ENCODE assay signal across 28 cellular contexts in genomic region chr17:1173456-1174370, GRCh38. TPM values are rescaled to one million over a fixed set of nuclear protein-coding genes. Genes with fewer than 3 reads are reported as not detected.
A peak's percentile ranks its signal among the peaks of the same experiment; 100 is the strongest.
DNase-seq lines count a peak whose midpoint lies in the region; ATAC-seq and TF ChIP-seq lines count a peak whose summit lies in the region.
"Had no signal": no experiment of that assay in that cellular context is flagged by ENCODE, and none has a peak within 500 bp of the region (broad histone marks: within the 10 kb centered on the region; RNA-seq: fewer than 3 reads in every experiment).

No MANE protein-coding gene starts in this region.

- H3K27me3 Mint-ChIP-seq in nephron (ENCODE audit: low read depth): peaks cover 22% of the 10 kb centered on the region
- H3K27me3 Mint-ChIP-seq in CD8-positive, alpha-beta memory T cell: no peaks in the 10 kb centered on the region

- H3K4me3 ChIP-seq in gastroesophageal sphincter (no peak overlapping the region), uterus (no peak overlapping the region)
- no peak overlapping the region for H3K4me3 ChIP-seq in CD8-positive, alpha-beta memory T cell (ENCODE audit: low read length)
- H3K4me3 ChIP-seq: colonic mucosa, GM12878, left lung, Peyer's patch, prostate gland, SJSA1, tibial artery had no signal

- peaks cover 54% of the 10 kb centered on the region for H3K4me1 Mint-ChIP-seq in nephron
- peaks cover 10 to 36% (median 11%) of the 10 kb centered on the region in 3 donors for H3K4me1 Mint-ChIP-seq in CD8-positive, alpha-beta memory T cell

- no peaks in the 10 kb centered on the region for H3K9me3 ChIP-seq in gastroesophageal sphincter
- no peaks in the 10 kb centered on the region for H3K9me3 ChIP-seq in uterus
- no peaks in the 10 kb centered on the region for H3K9me3 ChIP-seq in CD8-positive, alpha-beta memory T cell (ENCODE audit: low read length)
- H3K9me3 ChIP-seq: colonic mucosa, left lung, Peyer's patch, prostate gland, SJSA1, tibial artery had no signal

- peaks cover 4% of the 10 kb centered on the region for H3K36me3 Mint-ChIP-seq in nephron (ENCODE audit: low read depth)
- no peaks in the 10 kb centered on the region for H3K36me3 Mint-ChIP-seq in CD8-positive, alpha-beta memory T cell
- H3K36me3 Mint-ChIP-seq: activated naive CD8-positive, alpha-beta T cell treated with anti-CD3 and anti-CD28 coated beads for 36 hours; CD8-positive, alpha-beta T cell had no signal

- H3K27me3 ChIP-seq in gastroesophageal sphincter (no peaks in the 10 kb centered on the region), uterus (no peaks in the 10 kb centered on the region)
- H3K27me3 ChIP-seq in CD8-positive, alpha-beta memory T cell (ENCODE audit: insufficient read depth, low read length, poor library complexity, severe bottlenecking): no peaks in the 10 kb centered on the region
- H3K27me3 ChIP-seq: colonic mucosa, Peyer's patch, SJSA1, tibial artery had no signal

- intact Hi-C loops in uterus (cut with DNase I; ENCODE audit: low total_unique reads): no loop called here

- H3K27ac ChIP-seq in gastroesophageal sphincter: peak overlapping the region in 3 of 4 donors; percentile 43 to 57 (median 48)
- peak overlapping the region; percentile 18 to 31 for H3K27ac ChIP-seq in uterus
- H3K27ac ChIP-seq in CD8-positive, alpha-beta memory T cell (ENCODE audit: low read depth, low read length): no peak overlapping the region
- H3K27ac ChIP-seq: colonic mucosa, KMS-11, left lung, Peyer's patch, prostate gland, SJSA1, tibial artery had no signal

- H3K36me3 ChIP-seq in gastroesophageal sphincter: peaks cover 0 to 10% of the 10 kb centered on the region in 2 donors
- H3K36me3 ChIP-seq in uterus: no peaks in the 10 kb centered on the region
- H3K36me3 ChIP-seq in CD8-positive, alpha-beta memory T cell (ENCODE audit: insufficient read depth, low read length): no peaks in the 10 kb centered on the region
- H3K36me3 ChIP-seq: colonic mucosa, Peyer's patch, prostate gland, SJSA1 had no signal

- ATAC-seq in gastroesophageal sphincter (peak; percentile 25), HG03097 (IDR thresholded peaks at IDR 0.05; ENCODE audit: low FRiP score, unreplicated experiment) (no peak)
- ATAC-seq: CD8-positive, alpha-beta T cell; GM12878; left lung had no signal

- POLR2A ChIA-PET in CD8-positive, alpha-beta memory T cell (lab: Charles Lee): no interaction called here

- TF ChIP-seq EP300 in gastroesophageal sphincter (IDR thresholded peaks at IDR 0.05): no peak

- TF ChIP-seq POLR2A in gastroesophageal sphincter (IDR thresholded peaks at IDR 0.05) (no peak), uterus (IDR thresholded peaks at IDR 0.05) (no peak)

- H3K9me3 Mint-ChIP-seq in nephron: no peaks in the 10 kb centered on the region
- H3K9me3 Mint-ChIP-seq in CD8-positive, alpha-beta memory T cell: no peaks in the 10 kb centered on the region
- H3K9me3 Mint-ChIP-seq: activated CD4-positive, alpha-beta T cell treated with anti-CD3 and anti-CD28 coated beads, Interleukin-2, amount 10 ng/mL, durations not matched to agents 7 days and 5 days; activated naive CD8-positive, alpha-beta T cell treated with anti-CD3 and anti-CD28 coated beads for 36 hours; CD8-positive, alpha-beta T cell; T-helper 1 cell treated with Interleukin-12 subunit alpha and Interleukin-12 subunit beta and Interleukin-4 antibody, amounts not matched to agents 30 μg/mL and 1 μg/mL, for 36 hours had no signal

- H3K4me1 ChIP-seq in gastroesophageal sphincter (peaks cover 0 to 43% (median 18%) of the 10 kb centered on the region in 3 donors), uterus (peaks cover 4 to 12% of the 10 kb centered on the region in 2 donors)
- H3K4me1 ChIP-seq in CD8-positive, alpha-beta memory T cell (ENCODE audit: insufficient read depth, low read length): peaks cover 2% of the 10 kb centered on the region
- H3K4me1 ChIP-seq: colonic mucosa, prostate gland had no signal

- 79 to 90% methylated on average over 5 to 24 of the region's 31 CpGs for WGBS in gastroesophageal sphincter (ENCODE audit: low coverage in 1 of 2), 2 donors

- TF ChIP-seq CTCF in gastroesophageal sphincter (IDR thresholded peaks at IDR 0.05): no peak
- TF ChIP-seq CTCF in nephron (IDR thresholded peaks at IDR 0.05; ENCODE audit: unreplicated experiment in 3 of 3): no peak
- no peak for TF ChIP-seq CTCF in uterus (IDR thresholded peaks at IDR 0.05)

- H3K27ac Mint-ChIP-seq in nephron: peak overlapping the region in 2 of 3 experiments; percentile 48 to 83
- H3K27ac Mint-ChIP-seq in CD8-positive, alpha-beta memory T cell: peak overlapping the region in 1 of 8 donors; percentile 47
- H3K27ac Mint-ChIP-seq: activated CD4-positive, alpha-beta T cell treated with anti-CD3 and anti-CD28 coated beads, Interleukin-2, amount 10 ng/mL, durations not matched to agents 7 days and 5 days; activated naive CD8-positive, alpha-beta T cell treated with anti-CD3 and anti-CD28 coated beads for 36 hours; CD8-positive, alpha-beta T cell; T-helper 1 cell treated with Interleukin-12 subunit alpha and Interleukin-12 subunit beta and Interleukin-4 antibody, amounts not matched to agents 30 μg/mL and 1 μg/mL, for 36 hours had no signal

- CTCF ChIA-PET in CD8-positive, alpha-beta memory T cell (lab: Charles Lee): no interaction called here

- DNase-seq in NCI-H2227 (lab: John Stamatoyannopoulos, UW; ENCODE audit: unreplicated experiment): peak; percentile 27
- DNase-seq in NCI-H2227 treated with DMSO at 0.1 percent for 48 hours (lab: John Stamatoyannopoulos, UW): no peak
- DNase-seq in uterus: no peak
- DNase-seq in CD8-positive, alpha-beta memory T cell: no peak
- DNase-seq in effector CD4-positive, alpha-beta T cell: no peak
- DNase-seq: activated CD4-positive, alpha-beta T cell treated with anti-CD3 and anti-CD28 coated beads, Interleukin-2, amount 10 ng/mL, durations not matched to agents 7 days and 5 days; activated naive CD8-positive, alpha-beta T cell treated with anti-CD3 and anti-CD28 coated beads for 36 hours; AML-193; CD8-positive, alpha-beta T cell; colonic mucosa; DMS79; HCEC 1CT; left lung; midbrain; NCI-H187; NCI-H226; NK-92 treated with Interleukin-12 subunit alpha and Interleukin-12 subunit beta, amount 100 ng/mL, for 24 hours; Peyer's patch; stimulated activated CD4-positive, alpha-beta T cell treated with anti-CD3 and anti-CD28 coated beads, Interleukin-2, amount 100 ng/mL, for 48 hours; tibial artery had no signal

- peak overlapping the region in 2 of 3 experiments; percentile 2 to 40 for H3K4me3 Mint-ChIP-seq in nephron
- no peak overlapping the region for H3K4me3 Mint-ChIP-seq in CD8-positive, alpha-beta memory T cell
- H3K4me3 Mint-ChIP-seq: activated CD4-positive, alpha-beta T cell treated with anti-CD3 and anti-CD28 coated beads, Interleukin-2, amount 10 ng/mL, durations not matched to agents 7 days and 5 days; activated naive CD8-positive, alpha-beta T cell treated with anti-CD3 and anti-CD28 coated beads for 36 hours; CD8-positive, alpha-beta T cell; T-helper 1 cell treated with Interleukin-12 subunit alpha and Interleukin-12 subunit beta and Interleukin-4 antibody, amounts not matched to agents 30 μg/mL and 1 μg/mL, for 36 hours had no signal

RNA-seq across cellular contexts. Expression of gene ABR, which starts 6.1 kb away (rescaled TPM):
- total RNA-seq in gastroesophageal sphincter (100 to 1,000 TPM in 3 of 4 donors, 10 to 100 TPM in 1; 62.6 to 147 (median 114) TPM), uterus (100 to 1,000 TPM in 2 of 4 donors, 10 to 100 TPM in 2; 35.4 to 192 (median 138) TPM)
- total RNA-seq in CD8-positive, alpha-beta memory T cell: 10 to 100 TPM; 60.4 to 60.8 TPM
- polyA plus RNA-seq in CD8-positive, alpha-beta memory T cell: 26.9 TPM

Comparison
In these comparisons a context has a peak if more than half of its experiments do, and no peak if none do; other contexts are left out.
1. H3K4me3 Mint-ChIP-seq: peak in nephron (2 of 3); none in CD8-positive, alpha-beta memory T cell (0 of 7).